16 cellular contexts compared by ENCODE assay signal in genomic region chr2:123688504-123688903, GRCh38.
DNase-seq lines count a peak whose midpoint lies in the region; ATAC-seq and TF ChIP-seq lines count a peak whose summit lies in the region.
"Had no signal": no experiment of that assay in that cellular context is flagged by ENCODE, and none has a peak within 500 bp of the region (broad histone marks: within the 10 kb centered on the region; RNA-seq: fewer than 3 reads in every experiment).

No MANE protein-coding gene starts in this region.

- DNase-seq in NCI-H524 (lab: John Stamatoyannopoulos, UW) (peak; percentile 48 to 83), NCI-H82 treated with DMSO at 0.1 percent for 48 hours (lab: John Stamatoyannopoulos, UW; ENCODE audit: unreplicated experiment) (peak; percentile 69), hypothalamus (lab: John Stamatoyannopoulos, UW) (no peak), NCI-H2107 (lab: John Stamatoyannopoulos, UW) (no peak), DMS 273 treated with DMSO at 0.1 percent for 48 hours (lab: John Stamatoyannopoulos, UW) (no peak)
- DNase-seq: ACHN; C1 segment of cervical spinal cord; CD4-positive, CD25-positive, alpha-beta regulatory T cell; CD8-positive, alpha-beta memory T cell; COR-L47; DMS153; GF-D8 had no signal

- H3K9ac ChIP-seq in neural cell (ENCODE audit: low read length) = no peak overlapping the region

- no peak for TF ChIP-seq EP300 in neural cell (conservative IDR thresholded peaks at IDR 0.05; ENCODE audit: poor library complexity, severe bottlenecking)

- H3K4me3 ChIP-seq in neural cell (ENCODE audit: low read length) = no peak overlapping the region
- H3K4me3 ChIP-seq: HAP-1 had no signal

- H3K79me2 ChIP-seq in neural cell (replicated peaks; ENCODE audit: insufficient read depth, low read length) = no peaks in the 10 kb centered on the region

- ATAC-seq in GM18498 (IDR thresholded peaks at IDR 0.05; ENCODE audit: unreplicated experiment) = no peak

- TF ChIP-seq RAD21 in neural cell (conservative IDR thresholded peaks at IDR 0.05) = no peak

- H4K20me1 ChIP-seq in neural cell (ENCODE audit: insufficient read depth) = no peaks in the 10 kb centered on the region

- H3K9me3 ChIP-seq in neural cell (ENCODE audit: low read length) = no peaks in the 10 kb centered on the region
- H3K9me3 ChIP-seq: BE2C, HAP-1 had no signal

- TF ChIP-seq CTCF in neural cell (IDR thresholded peaks at IDR 0.05; ENCODE audit: poor library complexity, severe bottlenecking) = no peak

- no peaks in the 10 kb centered on the region for H3K27me3 ChIP-seq in neural cell (ENCODE audit: insufficient read depth, low read depth, low read length)
- H3K27me3 ChIP-seq: BE2C had no signal

- no peaks in the 10 kb centered on the region for H3F3A ChIP-seq in neural cell (ENCODE audit: insufficient read depth, low read length, poor library complexity, severe bottlenecking)

- H3K4me2 ChIP-seq in neural cell (ENCODE audit: low read length) = no peak overlapping the region

- no peak overlapping the region for H3K27ac ChIP-seq in neural cell (ENCODE audit: low read length)

- no peaks in the 10 kb centered on the region for H3K9me2 ChIP-seq in neural cell (ENCODE audit: insufficient read depth, low read length)

- H2AFZ ChIP-seq in neural cell (ENCODE audit: low read depth, low read length) = no peak overlapping the region

- no peaks in the 10 kb centered on the region for H3K36me3 ChIP-seq in neural cell (ENCODE audit: insufficient read depth, low read length)
- H3K36me3 ChIP-seq: BE2C, HAP-1 had no signal

TF ChIP-seq in neural cell, 6 proteins besides CTCF, POLR2A, EP300 and RAD21:
- peak; percentile 24 for TF ChIP-seq SMC3 (conservative IDR thresholded peaks at IDR 0.05; ENCODE audit: poor library complexity)
- TF ChIP-seq REST (IDR thresholded peaks at IDR 0.05; ENCODE audit: borderline replicate concordance) = no peak

Comparison
In these comparisons a context has a peak if more than half of its experiments do, and no peak if none do; other contexts are left out.
1. DNase-seq: peak in NCI-H524 (2 of 2) and NCI-H82 treated with DMSO at 0.1 percent for 48 hours (single experiment); none in hypothalamus (0 of 51), NCI-H2107 (single experiment) and DMS 273 treated with DMSO at 0.1 percent for 48 hours (single experiment).